In genomic region chr14:64879635-64880381, GRCh38 we compare ENCODE assay signal across 1 cellular context.
TF ChIP-seq lines count a peak whose summit lies in the region.

SPTB (minus strand) TSS chr14:64879907; CDS start chr14:64823094, 56,813 bp downstream.

TF ChIP-seq in A549, 52 proteins besides CTCF, POLR2A, EP300 and RAD21 (continued from another document):
- TF ChIP-seq BCL3 (IDR thresholded peaks at IDR 0.05) (no peak), HMGXB4 (CRISPR knock-in tag; IDR thresholded peaks at IDR 0.05; ENCODE audit: borderline replicate concordance) (no peak)
